16 cellular contexts compared by ENCODE assay signal in the genomic region with DNA sequence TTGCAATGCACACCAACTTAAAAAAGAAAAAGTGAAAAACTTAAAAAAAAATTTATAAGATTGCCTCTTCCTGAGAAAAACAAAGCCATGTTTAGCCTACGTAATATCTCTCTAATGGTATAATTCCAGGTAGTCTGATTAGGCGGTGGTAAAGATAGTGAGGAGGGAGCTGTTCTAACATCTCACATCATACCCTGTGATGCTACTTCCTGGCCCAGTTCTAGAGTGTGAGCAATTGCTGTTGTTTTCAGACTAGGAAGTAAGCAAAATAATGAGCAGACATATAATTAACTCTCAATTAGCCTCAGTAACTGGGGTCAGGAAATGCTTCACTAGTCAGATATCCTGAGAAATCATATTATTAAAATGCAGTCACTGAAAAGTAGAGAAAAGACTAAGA.
"Had no signal": no experiment of that assay in that cellular context is flagged by ENCODE, and none has a peak within 500 bp of the region (broad histone marks: within the 10 kb centered on the region; RNA-seq: fewer than 3 reads in every experiment).

No MANE protein-coding gene starts in this region.

- H3K36me3 Mint-ChIP-seq: naive thymus-derived CD8-positive, alpha-beta T cell had no signal

- H3K4me3 ChIP-seq: dorsolateral prefrontal cortex, hepatocyte, left ventricle myocardium inferior, mucosa of descending colon had no signal

- H3K27ac Mint-ChIP-seq: naive thymus-derived CD8-positive, alpha-beta T cell had no signal

- H3K27me3 ChIP-seq: dorsolateral prefrontal cortex, hepatocyte, neutrophil had no signal

- ATAC-seq: esophagus mucosa; mucosa of descending colon; naive thymus-derived CD8-positive, alpha-beta T cell had no signal

- H3K27ac ChIP-seq: dorsolateral prefrontal cortex, hepatocyte, left ventricle myocardium inferior, neutrophil had no signal

- H3K4me2 ChIP-seq: hepatocyte had no signal

- H3K36me3 ChIP-seq: left ventricle myocardium inferior, neutrophil had no signal

- FAIRE-seq: astrocyte, bronchial epithelial cell had no signal

- H3K9me3 ChIP-seq: left ventricle myocardium inferior, mucosa of descending colon, neutrophil had no signal

- H3K4me3 Mint-ChIP-seq: naive thymus-derived CD8-positive, alpha-beta T cell had no signal

- DNase-seq: activated CD4-positive, alpha-beta T cell treated with anti-CD3 and anti-CD28 coated beads for 1 hour; activated CD4-positive, alpha-beta T cell treated with anti-CD3 and anti-CD28 coated beads, Interleukin-2, amount 50 U/mL, for 4 hours; activated naive CD4-positive, alpha-beta T cell treated with anti-CD3 and anti-CD28 coated beads, Interleukin-2, amount 50 U/mL, for 16 hours; activated T-cell treated with anti-CD3 and anti-CD28 coated beads for 4 hours; dorsolateral prefrontal cortex; islet precursor cell; left ventricle myocardium inferior; mucosa of descending colon; naive thymus-derived CD8-positive, alpha-beta T cell; stimulated activated CD4-positive, alpha-beta T cell treated with anti-CD3 and anti-CD28 coated beads, Interleukin-2, amount 100 ng/mL, for 24 hours; T-helper 9 cell had no signal
